ENCODE assay signal across 8 cellular contexts in the genomic region with DNA sequence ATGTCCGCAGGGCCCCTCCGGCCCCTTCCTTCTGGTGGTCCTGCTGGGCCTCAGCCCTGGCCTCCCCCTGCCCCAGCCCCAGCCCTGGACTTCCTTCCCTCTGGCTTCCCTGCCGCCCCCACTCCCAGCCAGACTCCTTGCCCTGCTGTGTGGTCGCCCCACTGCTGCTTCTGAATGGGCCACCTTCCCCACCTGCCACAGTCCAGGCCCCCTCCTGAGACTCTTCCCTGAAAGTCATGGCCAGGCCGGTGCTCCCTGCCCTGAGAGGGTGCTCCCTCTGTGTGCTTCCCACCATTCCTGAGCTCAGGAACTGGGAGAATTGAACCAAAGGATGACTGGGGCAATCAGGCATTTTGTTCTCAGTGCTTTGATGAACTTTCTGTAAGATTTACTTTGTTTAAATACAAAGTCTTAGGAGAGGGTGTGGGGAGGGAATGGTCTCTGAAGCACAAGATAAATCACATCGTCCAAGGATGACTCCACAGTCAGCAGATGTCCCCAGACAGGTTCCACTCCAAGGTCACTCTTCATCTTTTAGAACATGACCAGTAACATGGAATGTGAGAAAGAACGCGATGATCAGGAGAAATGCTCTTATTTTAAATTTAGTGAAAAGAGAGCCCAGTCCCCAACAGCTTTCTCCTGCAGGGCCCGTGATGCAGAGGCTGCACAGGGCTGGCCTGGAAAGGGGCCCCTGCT. TPM values are rescaled to one million over a fixed set of nuclear protein-coding genes. Genes with fewer than 3 reads are reported as not detected.
DNase-seq lines count a peak whose midpoint lies in the region; ATAC-seq, FAIRE-seq and TF ChIP-seq lines count a peak whose summit lies in the region.

No MANE protein-coding gene starts in this region.

- H3K27me3 Mint-ChIP-seq in activated naive CD4-positive, alpha-beta T cell treated with anti-CD3 and anti-CD28 coated beads, Interleukin-2, amount 50 U/mL, for 24 hours: no peaks in the 10 kb centered on the region

- H3K9me3 ChIP-seq in body of pancreas: no peaks in the 10 kb centered on the region
- no peaks in the 10 kb centered on the region for H3K9me3 ChIP-seq in mononuclear cell (ENCODE audit: low read depth, low read length)

- H3K27ac Mint-ChIP-seq in activated naive CD4-positive, alpha-beta T cell treated with anti-CD3 and anti-CD28 coated beads, Interleukin-2, amount 50 U/mL, for 24 hours: peak overlapping the region; percentile 98

- peaks cover 4% of the 10 kb centered on the region for H3K36me3 Mint-ChIP-seq in activated naive CD4-positive, alpha-beta T cell treated with anti-CD3 and anti-CD28 coated beads, Interleukin-2, amount 50 U/mL, for 24 hours

- H3K4me1 Mint-ChIP-seq in activated naive CD4-positive, alpha-beta T cell treated with anti-CD3 and anti-CD28 coated beads, Interleukin-2, amount 50 U/mL, for 24 hours: peaks cover 60% of the 10 kb centered on the region

- no peak for DNase-seq in activated naive CD4-positive, alpha-beta T cell (lab: John Stamatoyannopoulos, UW)
- DNase-seq in body of pancreas (no peak), urothelium cell line (ENCODE audit: low spot score) (no peak), GF-D8 (lab: John Stamatoyannopoulos, UW) (no peak), anterior cingulate cortex (lab: John Stamatoyannopoulos, UW) (no peak)
- no peak for DNase-seq in stimulated activated CD4-positive, alpha-beta T cell treated with anti-CD3 and anti-CD28 coated beads, Interleukin-2, amount 100 ng/mL, for 48 hours

- FAIRE-seq in urothelium cell line (lab: Jason Lieb, UNC): peak; percentile 65

- H3K27me3 ChIP-seq in body of pancreas (no peaks in the 10 kb centered on the region), mononuclear cell (ENCODE audit: insufficient read depth, low read length) (no peaks in the 10 kb centered on the region)

- WGBS in body of pancreas, 2 donors: 68% methylated on average over 7 to 9 of the region's 9 CpGs

- H3K4me3 Mint-ChIP-seq in activated naive CD4-positive, alpha-beta T cell treated with anti-CD3 and anti-CD28 coated beads, Interleukin-2, amount 50 U/mL, for 24 hours: peak overlapping the region; percentile 94

- no peak for ATAC-seq in body of pancreas

- H3K27ac ChIP-seq in body of pancreas: peak overlapping the region; percentile 34 to 77 (median 64)

- TF ChIP-seq POLR2A in body of pancreas (IDR thresholded peaks at IDR 0.05): no peak

- no peaks in the 10 kb centered on the region for H3K9me3 Mint-ChIP-seq in activated naive CD4-positive, alpha-beta T cell treated with anti-CD3 and anti-CD28 coated beads, Interleukin-2, amount 50 U/mL, for 24 hours

- intact Hi-C loops in body of pancreas (cut with DNase I): no loop called here

- no peak overlapping the region for H3K4me3 ChIP-seq in body of pancreas
- peak overlapping the region; percentile 49 for H3K4me3 ChIP-seq in mononuclear cell (ENCODE audit: low read length)

- H3K36me3 ChIP-seq in body of pancreas (replicated peaks in 1 of 2; ENCODE audit: insufficient read depth in 1 of 2, low read depth in 2 of 2): no peaks in the 10 kb centered on the region

- H3K4me1 ChIP-seq in body of pancreas (no peaks in the 10 kb centered on the region), mononuclear cell (ENCODE audit: insufficient read depth, low read length) (peaks cover 34% of the 10 kb centered on the region)

- TF ChIP-seq CTCF in body of pancreas (IDR thresholded peaks at IDR 0.05): no peak

RNA-seq across cellular contexts. Expression of a gene that starts 0.8 kb away (rescaled TPM):
- not detected for total RNA-seq in body of pancreas
- 2.5 TPM for total RNA-seq in mononuclear cell

RNA-seq across cellular contexts. Expression of a gene that starts 7.6 kb away (rescaled TPM):
- total RNA-seq in body of pancreas: 1 to 10 TPM; 2.6 to 6.7 TPM
- 9.2 TPM for total RNA-seq in mononuclear cell

RNA-seq across cellular contexts. Expression of a gene that starts 19.0 kb away (rescaled TPM):
- total RNA-seq in body of pancreas (under 1 TPM; 0.52 to 0.99 TPM), mononuclear cell (0.94 TPM)

RNA-seq across cellular contexts. Expression of a gene that starts 39.6 kb away (rescaled TPM):
- total RNA-seq in body of pancreas (1 to 10 TPM in 1 of 2 donors, not detected in 1; 2.1 TPM), mononuclear cell (0.31 TPM)

RNA-seq across cellular contexts. Expression of a gene that starts 55.4 kb away (rescaled TPM):
- total RNA-seq in body of pancreas: 1 to 10 TPM; 5.4 to 6.3 TPM
- total RNA-seq in mononuclear cell: 31.3 TPM
